ENCODE assay signal across 12 cellular contexts in genomic region chr11:65379698-65380459, GRCh38. TPM values are rescaled to one million over a fixed set of nuclear protein-coding genes. Genes with fewer than 3 reads are reported as not detected.
DNase-seq lines count a peak whose midpoint lies in the region; ATAC-seq, FAIRE-seq and TF ChIP-seq lines count a peak whose summit lies in the region.
"Had no signal": no experiment of that assay in that cellular context is flagged by ENCODE, and none has a peak within 500 bp of the region (broad histone marks: within the 10 kb centered on the region; RNA-seq: fewer than 3 reads in every experiment).

No MANE protein-coding gene starts in this region.

- TF ChIP-seq CTCF in RWPE1 (conservative IDR thresholded peaks at IDR 0.05; ENCODE audit: low read depth): no peak

- CTCF ChIA-PET in activated naive CD4-positive, alpha-beta T cell treated with anti-CD3 and anti-CD28 coated beads for 36 hours (lab: Charles Lee): interaction anchor here (0.5 to 2.0 kb wide), 4 partner anchors 8 to 167 kb away, joined by 3 to 5 read pairs (median 4); no protein-coding TSS in a partner anchor
- CTCF ChIA-PET in RWPE1 (lab: Yijun Ruan, JAX): interaction anchor here (0.6 kb wide), 1 partner anchor 27 kb away, joined by 4 read pairs; no protein-coding TSS in a partner anchor

- H3K27me3 ChIP-seq in endocrine pancreas (ENCODE audit: control insufficient read depth, insufficient read depth, low read length): no peaks in the 10 kb centered on the region
- H3K27me3 ChIP-seq in small intestine (ENCODE audit: control insufficient read depth in 2 of 2, insufficient read depth in 2 of 2, low read length in 2 of 2): no peaks in the 10 kb centered on the region

- no peaks in the 10 kb centered on the region for H3K27me3 Mint-ChIP-seq in activated naive CD4-positive, alpha-beta T cell treated with anti-CD3 and anti-CD28 coated beads for 36 hours (ENCODE audit: low read depth)

- intact Hi-C loops in activated naive CD4-positive, alpha-beta T cell treated with anti-CD3 and anti-CD28 coated beads for 36 hours (cut with micrococcal nuclease): loop anchor here (5.0 kb wide), 2 partner anchors 272 to 477 kb away; partner anchors contain the start of gene CFL1
- intact Hi-C loops in sciatic nerve (cut with DNase I): loop anchor here (5.0 to 10.0 kb wide), 4 partner anchors 37 to 215 kb away; partner anchors contain the start of gene KCNK7

- peak overlapping the region; percentile 3 for H3K9ac ChIP-seq in endocrine pancreas (ENCODE audit: control insufficient read depth, insufficient read depth, low read length)

- H3K4me3 ChIP-seq in endocrine pancreas (ENCODE audit: control insufficient read depth, insufficient read depth, low read length) (no peak overlapping the region), small intestine (ENCODE audit: low read depth in 1 of 2, low read length in 2 of 2) (no peak overlapping the region)

- WGBS in small intestine, 3 donors: 75 to 87% (median 79%) methylated on average over 13 of the region's 13 CpGs

- H3K4me1 ChIP-seq in endocrine pancreas (ENCODE audit: control insufficient read depth, insufficient read depth, low read length) (no peaks in the 10 kb centered on the region), small intestine (ENCODE audit: control insufficient read depth in 2 of 2, insufficient read depth in 1 of 2, low read depth in 1 of 2, low read length in 1 of 2) (peaks cover 9% of the 10 kb centered on the region in 2 donors)

- no peak for FAIRE-seq in small intestine (lab: Jason Lieb, UNC)

- H3K27ac Mint-ChIP-seq in activated naive CD4-positive, alpha-beta T cell treated with anti-CD3 and anti-CD28 coated beads for 36 hours: peak overlapping the region; percentile 66

- no peaks in the 10 kb centered on the region for H3K9me3 Mint-ChIP-seq in activated naive CD4-positive, alpha-beta T cell treated with anti-CD3 and anti-CD28 coated beads for 36 hours

- POLR2A ChIA-PET in RWPE1 (lab: Yijun Ruan, JAX; ENCODE audit: low non-redundant PET): no interaction called here

- H3K36me3 ChIP-seq in endocrine pancreas (ENCODE audit: control insufficient read depth, insufficient read depth, low read length): no peaks in the 10 kb centered on the region
- H3K36me3 ChIP-seq in small intestine (ENCODE audit: control insufficient read depth in 2 of 2, insufficient read depth in 2 of 2, low read length in 2 of 2): peaks cover 0 to 1% of the 10 kb centered on the region in 2 donors

- H3K27ac ChIP-seq in RWPE1: peak overlapping the region; percentile 100
- peak overlapping the region; percentile 98 to 99 for H3K27ac ChIP-seq in small intestine (ENCODE audit: low read depth in 1 of 2, low read length in 1 of 2)
- H3K27ac ChIP-seq: HL-60 had no signal

- ATAC-seq in sciatic nerve: no peak

- H3K36me3 Mint-ChIP-seq in activated naive CD4-positive, alpha-beta T cell treated with anti-CD3 and anti-CD28 coated beads for 36 hours (ENCODE audit: low read depth): no peaks in the 10 kb centered on the region

- H3K4me1 Mint-ChIP-seq in activated naive CD4-positive, alpha-beta T cell treated with anti-CD3 and anti-CD28 coated beads for 36 hours (ENCODE audit: low read depth): peaks cover 32% of the 10 kb centered on the region

- H3K9me3 ChIP-seq in endocrine pancreas (ENCODE audit: control insufficient read depth, low read length) (no peaks in the 10 kb centered on the region), small intestine (ENCODE audit: control insufficient read depth, low read depth) (no peaks in the 10 kb centered on the region)

- H3K4me3 Mint-ChIP-seq in activated naive CD4-positive, alpha-beta T cell treated with anti-CD3 and anti-CD28 coated beads for 36 hours: peak overlapping the region; percentile 34

- DNase-seq in activated naive CD4-positive, alpha-beta T cell treated with anti-CD3 and anti-CD28 coated beads for 36 hours: no peak
- DNase-seq in activated naive CD4-positive, alpha-beta T cell treated with anti-CD3 and anti-CD28 coated beads, Interleukin-2, amount 50 U/mL, for 16 hours: no peak
- DNase-seq in RWPE1 (ENCODE audit: low spot score) (no peak), small intestine (no peak), NOMO-1 treated with DMSO at 0.1 percent for 48 hours (lab: John Stamatoyannopoulos, UW; ENCODE audit: unreplicated experiment) (no peak), dedifferentiated amniotic fluid mesenchymal stem cell (ENCODE audit: extremely low spot score) (no peak), sciatic nerve (ENCODE audit: low spot score) (no peak)
- DNase-seq: activated T-cell treated with anti-CD3 and anti-CD28 coated beads for 4 hours; NCI-H187 treated with DMSO at 0.1 percent for 48 hours; stimulated activated CD4-positive, alpha-beta T cell treated with anti-CD3 and anti-CD28 coated beads, Interleukin-15, amount 100 ng/mL, for 24 hours had no signal

RNA-seq across cellular contexts. Expression of gene SLC25A45, which starts 2.6 kb away (rescaled TPM):
- total RNA-seq in activated naive CD4-positive, alpha-beta T cell treated with anti-CD3 and anti-CD28 coated beads for 36 hours: 10 to 100 TPM; 10.4 to 12.1 TPM
- polyA plus RNA-seq in small intestine: 10 to 100 TPM; 13.9 to 26.2 (median 18.1) TPM
- 12.0 TPM for total RNA-seq in sciatic nerve

RNA-seq across cellular contexts. Expression of gene FRMD8, which starts 6.6 kb away (rescaled TPM):
- 10 to 100 TPM; 38.2 to 40.0 TPM for total RNA-seq in activated naive CD4-positive, alpha-beta T cell treated with anti-CD3 and anti-CD28 coated beads for 36 hours
- 10 to 100 TPM; 24.4 to 31.1 (median 27.7) TPM for polyA plus RNA-seq in small intestine
- total RNA-seq in sciatic nerve: 65.9 TPM

RNA-seq across cellular contexts. Expression of gene TIGD3, which starts 25.3 kb away (rescaled TPM):
- total RNA-seq in activated naive CD4-positive, alpha-beta T cell treated with anti-CD3 and anti-CD28 coated beads for 36 hours: under 1 TPM; 0.32 to 0.62 TPM
- 1 to 10 TPM; 2.1 to 9.4 (median 5.1) TPM for polyA plus RNA-seq in small intestine
- not detected for total RNA-seq in sciatic nerve

RNA-seq across cellular contexts. Expression of gene NEAT1, which starts 42.7 kb away (rescaled TPM):
- total RNA-seq in activated naive CD4-positive, alpha-beta T cell treated with anti-CD3 and anti-CD28 coated beads for 36 hours: 100 to 1,000 TPM; 693 to 750 TPM
- 1,000 to 10,000 TPM in 1 of 3 donors, 100 to 1,000 TPM in 2; 256 to 3,420 (median 665) TPM for polyA plus RNA-seq in small intestine
- 1,255 TPM for total RNA-seq in sciatic nerve

RNA-seq across cellular contexts. Expression of gene DPF2, which starts 46.2 kb away (rescaled TPM):
- total RNA-seq in activated naive CD4-positive, alpha-beta T cell treated with anti-CD3 and anti-CD28 coated beads for 36 hours: 10 to 100 TPM; 61.3 to 63.0 TPM
- 10 to 100 TPM; 12.5 to 22.6 (median 17.6) TPM for polyA plus RNA-seq in small intestine
- 62.5 TPM for total RNA-seq in sciatic nerve
